19 cellular contexts compared by ENCODE assay signal in genomic region chr7:70761711-70762328, GRCh38.
DNase-seq lines count a peak whose midpoint lies in the region; ATAC-seq, FAIRE-seq and TF ChIP-seq lines count a peak whose summit lies in the region.
"Had no signal": no experiment of that assay in that cellular context is flagged by ENCODE, and none has a peak within 500 bp of the region (broad histone marks: within the 10 kb centered on the region; RNA-seq: fewer than 3 reads in every experiment).

No MANE protein-coding gene starts in this region.

- H3K27me3 ChIP-seq in GM12878 (replicated peaks in 1 of 2; ENCODE audit: control insufficient read depth in 2 of 2, insufficient read depth in 2 of 2, low read length in 1 of 2) (no peaks in the 10 kb centered on the region), psoas muscle (ENCODE audit: insufficient read depth in 3 of 3, low read length in 2 of 3) (no peaks in the 10 kb centered on the region), tibial nerve (no peaks in the 10 kb centered on the region)

- no peaks in the 10 kb centered on the region for H3K27me3 Mint-ChIP-seq in natural killer cell treated with Interleukin-12 subunit alpha and Interleukin-12 subunit beta and Interleukin-15 and Interleukin-18, amount 100 ng/mL, for 72 hours
- no peaks in the 10 kb centered on the region for H3K27me3 Mint-ChIP-seq in natural killer cell (ENCODE audit: low read depth in 2 of 2)

- RAD21 ChIA-PET in GM12878 (lab: Charles Lee; ENCODE audit: unreplicated experiment): interaction anchor here (0.7 to 7.1 kb wide), 6 partner anchors 14 to 51 kb away, joined by 3 to 53 read pairs (median 8); no protein-coding TSS in a partner anchor

- peaks cover 54% of the 10 kb centered on the region for H3K4me1 ChIP-seq in GM12878 (ENCODE audit: control insufficient read depth, insufficient read depth, low read length)
- no peaks in the 10 kb centered on the region for H3K4me1 ChIP-seq in psoas muscle
- H3K4me1 ChIP-seq in tibial nerve: peaks cover 0 to 34% (median 7%) of the 10 kb centered on the region in 4 donors

- H3K4me2 ChIP-seq in GM12878 (ENCODE audit: control insufficient read depth, insufficient read depth): peak overlapping the region; percentile 89

- H4K20me1 ChIP-seq in GM12878 (ENCODE audit: control insufficient read depth, insufficient read depth): no peaks in the 10 kb centered on the region

- no peak overlapping the region for H2AFZ ChIP-seq in GM12878 (ENCODE audit: control insufficient read depth, low read depth, low read length)

- peak overlapping the region; percentile 84 for H3K9ac ChIP-seq in GM12878 (ENCODE audit: control insufficient read depth, insufficient read depth, low read length)

- H3K9me3 ChIP-seq in GM12878 (replicated peaks; ENCODE audit: control insufficient read depth, insufficient read depth, low read length) (no peaks in the 10 kb centered on the region), psoas muscle (no peaks in the 10 kb centered on the region), tibial nerve (no peaks in the 10 kb centered on the region)
- H3K9me3 ChIP-seq: lower lobe of right lung had no signal

- intact Hi-C loops in natural killer cell (cut with micrococcal nuclease) (no loop called here), GM12878 (cut with micrococcal nuclease; ENCODE audit: unreplicated experiment) (loop anchor here (10.0 kb wide), 1 partner anchor 957 kb away; no protein-coding TSS in a partner anchor), psoas muscle (cut with DNase I) (no loop called here)

- peaks cover 10 to 18% of the 10 kb centered on the region in 2 experiments; a peak in 3 of 4 replicates for H3K36me3 ChIP-seq in GM12878 (ENCODE audit: control insufficient read depth in 2 of 2, insufficient read depth in 2 of 2, low read length in 1 of 2)
- peaks cover 0 to 14% of the 10 kb centered on the region in 2 donors for H3K36me3 ChIP-seq in psoas muscle (ENCODE audit: insufficient read depth in 1 of 2, low read depth in 1 of 2)
- peaks cover 0 to 29% (median 0%) of the 10 kb centered on the region in 3 donors for H3K36me3 ChIP-seq in tibial nerve

- no peak for TF ChIP-seq RAD21 in GM12878 (IDR thresholded peaks at IDR 0.05; ENCODE audit: insufficient read depth, low read depth, low read length)

- H3K27ac ChIP-seq in GM12878 (ENCODE audit: control insufficient read depth, insufficient read depth): peak overlapping the region; percentile 98
- H3K27ac ChIP-seq in psoas muscle: no peak overlapping the region
- no peak overlapping the region for H3K27ac ChIP-seq in tibial nerve
- H3K27ac ChIP-seq: lower lobe of right lung, WERI-Rb-1 had no signal

- H3K36me3 Mint-ChIP-seq in natural killer cell treated with Interleukin-12 subunit alpha and Interleukin-12 subunit beta and Interleukin-15 and Interleukin-18, amount 100 ng/mL, for 72 hours: no peaks in the 10 kb centered on the region
- H3K36me3 Mint-ChIP-seq in natural killer cell: no peaks in the 10 kb centered on the region
- H3K36me3 Mint-ChIP-seq: CD14-positive monocyte had no signal

- TF ChIP-seq EP300 in GM12878 (IDR thresholded peaks at IDR 0.05; ENCODE audit: borderline replicate concordance in 1 of 2, control insufficient read depth in 1 of 2, low read depth in 2 of 2, low read length in 2 of 2) (peak; percentile 68 to 76; a peak in 2 of 4 replicates), tibial nerve (IDR thresholded peaks at IDR 0.05) (no peak)

- H3K27ac Mint-ChIP-seq in natural killer cell treated with Interleukin-12 subunit alpha and Interleukin-12 subunit beta and Interleukin-15 and Interleukin-18, amount 100 ng/mL, for 72 hours: peak overlapping the region; percentile 60 to 94
- peak overlapping the region in 1 of 2 donors; percentile 48 for H3K27ac Mint-ChIP-seq in natural killer cell
- H3K27ac Mint-ChIP-seq: activated CD8-positive, alpha-beta T cell treated with anti-CD3 and anti-CD28 coated beads, Interleukin-2, amount 10 ng/mL, durations not matched to agents 7 days and 5 days; CD14-positive monocyte; nephron had no signal

- peaks cover 37 to 54% of the 10 kb centered on the region in 2 donors for H3K4me1 Mint-ChIP-seq in natural killer cell treated with Interleukin-12 subunit alpha and Interleukin-12 subunit beta and Interleukin-15 and Interleukin-18, amount 100 ng/mL, for 72 hours (ENCODE audit: low read depth in 2 of 2)
- H3K4me1 Mint-ChIP-seq in natural killer cell: peaks cover 47 to 73% of the 10 kb centered on the region in 2 donors

- POLR2A ChIA-PET in GM12878 (lab: Charles Lee): interaction anchor here (0.6 to 1.9 kb wide), 4 partner anchors 13 to 153 kb away, joined by 3 to 7 read pairs (median 4); no protein-coding TSS in a partner anchor

- CTCF ChIA-PET in GM12878 (lab: Yijun Ruan, JAX): interaction anchor here (2.4 to 3.9 kb wide), 2 partner anchors 13 to 38 kb away, joined by 9 to 15 read pairs; no protein-coding TSS in a partner anchor

- TF ChIP-seq CTCF in natural killer cell (IDR thresholded peaks at IDR 0.05) (no peak), GM12878 (IDR thresholded peaks at IDR 0.05 in 2 of 3, conservative IDR thresholded peaks at IDR 0.05 in 1 of 3; ENCODE audit: control insufficient read depth in 2 of 3, extremely low read depth in 1 of 3, insufficient read depth in 1 of 3, low read depth in 3 of 3, low read length in 3 of 3) (no peak), psoas muscle (IDR thresholded peaks at IDR 0.05) (no peak), tibial nerve (IDR thresholded peaks at IDR 0.05) (no peak)

- H3K4me3 Mint-ChIP-seq in natural killer cell treated with Interleukin-12 subunit alpha and Interleukin-12 subunit beta and Interleukin-15 and Interleukin-18, amount 100 ng/mL, for 72 hours: peak overlapping the region; percentile 17
- H3K4me3 Mint-ChIP-seq in natural killer cell: no peak overlapping the region
- H3K4me3 Mint-ChIP-seq: activated CD8-positive, alpha-beta T cell treated with anti-CD3 and anti-CD28 coated beads, Interleukin-2, amount 10 ng/mL, durations not matched to agents 7 days and 5 days had no signal

- no peak overlapping the region for H3K4me3 ChIP-seq in GM12878
- no peak overlapping the region for H3K4me3 ChIP-seq in psoas muscle
- H3K4me3 ChIP-seq in tibial nerve: no peak overlapping the region
- H3K4me3 ChIP-seq: lower lobe of right lung had no signal

- H3K79me2 ChIP-seq in GM12878 (ENCODE audit: control insufficient read depth, insufficient read depth, low read length): peaks cover 65% of the 10 kb centered on the region

- FAIRE-seq in GM12878 (lab: Jason Lieb, UNC): no peak
- FAIRE-seq: GM19239, H1 had no signal

- in situ Hi-C loops in GM12878 (cut with MboI): loop anchor here (5.0 kb wide), 1 partner anchor 35 kb away; no protein-coding TSS in a partner anchor

- TF ChIP-seq POLR2A in GM12878 (IDR thresholded peaks at IDR 0.05; ENCODE audit: low read depth, low read length) (no peak), tibial nerve (IDR thresholded peaks at IDR 0.05) (no peak)

- 3% methylated on average over 4 of the region's 4 CpGs for WGBS in GM12878 (ENCODE audit: insufficient coverage, insufficient replicate concordance, low lambda C conversion rate, missing lambda C conversion rate)
- WGBS in psoas muscle, 3 donors: 89 to 93% (median 90%) methylated on average over 4 of the region's 4 CpGs
- WGBS in tibial nerve, 2 donors: 80 to 87% methylated on average over 4 of the region's 4 CpGs

- no peaks in the 10 kb centered on the region for H3K9me3 Mint-ChIP-seq in natural killer cell treated with Interleukin-12 subunit alpha and Interleukin-12 subunit beta and Interleukin-15 and Interleukin-18, amount 100 ng/mL, for 72 hours
- no peaks in the 10 kb centered on the region for H3K9me3 Mint-ChIP-seq in natural killer cell
- H3K9me3 Mint-ChIP-seq: nephron had no signal

- DNase-seq in natural killer cell treated with Interleukin-12 subunit alpha and Interleukin-12 subunit beta and Interleukin-15 and Interleukin-18, amount 100 ng/mL, for 72 hours (ENCODE audit: low spot score): no peak
- no peak for DNase-seq in natural killer cell
- peak; percentile 88 for DNase-seq in GM12878 (ENCODE audit: low read depth, low spot score)
- DNase-seq in psoas muscle: no peak
- DNase-seq in AG08396 (ENCODE audit: low spot score): no peak
- no peak for DNase-seq in tibial nerve (ENCODE audit: low spot score in 2 of 2)
- no peak for DNase-seq in superior temporal gyrus (ENCODE audit: extremely low spot score)
- DNase-seq: 8988T; activated CD8-positive, alpha-beta T cell treated with anti-CD3 and anti-CD28 coated beads, Interleukin-2, amount 10 ng/mL, durations not matched to agents 7 days and 5 days; DMS79; lower lobe of right lung; NCI-H1048; NCI-H2171; WERI-Rb-1 had no signal

- no peak for ATAC-seq in natural killer cell treated with Interleukin-12 subunit alpha and Interleukin-12 subunit beta and Interleukin-15 and Interleukin-18, amount 100 ng/mL, for 72 hours
- no peak for ATAC-seq in natural killer cell
- peak; percentile 26 for ATAC-seq in HG02759 (IDR thresholded peaks at IDR 0.05; ENCODE audit: unreplicated experiment)
- ATAC-seq in GM12878: peak; percentile 34
- no peak for ATAC-seq in psoas muscle
- ATAC-seq: activated CD8-positive, alpha-beta T cell treated with anti-CD3 and anti-CD28 coated beads, Interleukin-2, amount 10 ng/mL, durations not matched to agents 7 days and 5 days; lower lobe of right lung had no signal

- SMC1A ChIA-PET in GM12878 (lab: Charles Lee; ENCODE audit: uncharacterized antibody, unreplicated experiment): interaction anchor here (2.1 to 10.1 kb wide), 6 partner anchors 13 to 62 kb away, joined by 7 to 114 read pairs (median 27); no protein-coding TSS in a partner anchor

- BruUV-seq in GM12878 (replicated peaks; lab: Mats Ljungman, UMichigan): no TSS peak

TF ChIP-seq in GM12878, 131 proteins besides CTCF, POLR2A, EP300 and RAD21 (continues in another document):
- TF ChIP-seq ESRRA (IDR thresholded peaks at IDR 0.05; ENCODE audit: low read length): no peak
- TF ChIP-seq E4F1 (IDR thresholded peaks at IDR 0.05; ENCODE audit: borderline replicate concordance, partially characterized antibody): no peak

Comparison
In these comparisons a context has a peak if more than half of its experiments do, and no peak if none do; other contexts are left out.
1. ATAC-seq: peak in HG02759 (single experiment) and GM12878 (single experiment); none in natural killer cell treated with Interleukin-12 subunit alpha and Interleukin-12 subunit beta and Interleukin-15 and Interleukin-18, amount 100 ng/mL, for 72 hours (0 of 2), natural killer cell (0 of 3) and psoas muscle (0 of 4).